Comparison of ENCODE assay signal across 15 cellular contexts in genomic region chr22:35766654-35767580, GRCh38. TPM values are rescaled to one million over a fixed set of nuclear protein-coding genes. Genes with fewer than 3 reads are reported as not detected.
DNase-seq lines count a peak whose midpoint lies in the region; ATAC-seq and TF ChIP-seq lines count a peak whose summit lies in the region.
"Had no signal": no experiment of that assay in that cellular context is flagged by ENCODE, and none has a peak within 500 bp of the region (broad histone marks: within the 10 kb centered on the region; RNA-seq: fewer than 3 reads in every experiment).

No MANE protein-coding gene starts in this region.

- peak overlapping the region in 1 of 2 donors; percentile 1 for H3K27ac Mint-ChIP-seq in activated naive CD4-positive, alpha-beta T cell treated with anti-CD3 and anti-CD28 coated beads, Interleukin-2, amount 50 U/mL, for 72 hours
- H3K27ac Mint-ChIP-seq in CD14-positive monocyte: no peak overlapping the region
- H3K27ac Mint-ChIP-seq: effector memory CD8-positive, alpha-beta T cell; T-helper 17 cell had no signal

- ATAC-seq in activated naive CD4-positive, alpha-beta T cell treated with anti-CD3 and anti-CD28 coated beads, Interleukin-2, amount 50 U/mL, for 72 hours: no peak
- ATAC-seq: effector memory CD8-positive, alpha-beta T cell; T-helper 17 cell had no signal

- H3K4me1 Mint-ChIP-seq in CD14-positive monocyte: no peaks in the 10 kb centered on the region
- H3K4me1 Mint-ChIP-seq: T-helper 17 cell had no signal

- no peaks in the 10 kb centered on the region for H3K9me3 Mint-ChIP-seq in activated naive CD4-positive, alpha-beta T cell treated with anti-CD3 and anti-CD28 coated beads, Interleukin-2, amount 50 U/mL, for 72 hours
- H3K9me3 Mint-ChIP-seq in CD14-positive monocyte: no peaks in the 10 kb centered on the region
- H3K9me3 Mint-ChIP-seq: effector memory CD8-positive, alpha-beta T cell had no signal

- DNase-seq in NCI-H1105 treated with DMSO at 0.1 percent for 48 hours (lab: John Stamatoyannopoulos, UW): peak; percentile 79
- DNase-seq in cerebellar cortex (ENCODE audit: low spot score): peak; percentile 33
- DNase-seq in activated gamma-delta T cell treated with Interleukin-2 at 50 U/mL for 16 hours: no peak
- DNase-seq in activated naive CD4-positive, alpha-beta T cell treated with anti-CD3 and anti-CD28 coated beads, Interleukin-2, amount 50 U/mL, for 72 hours (ENCODE audit: low spot score in 2 of 2): no peak
- DNase-seq in hepatic stellate cell (ENCODE audit: low spot score): no peak
- DNase-seq in CD14-positive monocyte (ENCODE audit: low spot score): no peak
- DNase-seq: activated CD4-positive, alpha-beta T cell treated with anti-CD3 and anti-CD28 coated beads, Interleukin-2, amount 50 U/mL, for 48 hours; activated naive CD4-positive, alpha-beta T cell treated with anti-CD3 and anti-CD28 coated beads, Interleukin-2, amount 50 U/mL, for 16 hours; effector memory CD8-positive, alpha-beta T cell; kidney; T-helper 17 cell; tibial artery had no signal

- no peak overlapping the region for H3K27ac ChIP-seq in iPS-20b (ENCODE audit: low read length)
- H3K27ac ChIP-seq in skeletal muscle tissue (ENCODE audit: low read depth, low read length): peak overlapping the region; percentile 16
- H3K27ac ChIP-seq: tibial artery had no signal

- H3K4me3 ChIP-seq in iPS-20b (ENCODE audit: low read length) (no peak overlapping the region), skeletal muscle tissue (ENCODE audit: low read length in 3 of 3) (no peak overlapping the region)
- H3K4me3 ChIP-seq: tibial artery had no signal

- H3K4me3 Mint-ChIP-seq in CD14-positive monocyte: no peak overlapping the region
- H3K4me3 Mint-ChIP-seq: effector memory CD8-positive, alpha-beta T cell; T-helper 17 cell had no signal

- no peak for TF ChIP-seq CTCF in CD14-positive monocyte (IDR thresholded peaks at IDR 0.05)

- H3K27me3 ChIP-seq in iPS-20b (ENCODE audit: insufficient read depth, low read length) (no peaks in the 10 kb centered on the region), skeletal muscle tissue (ENCODE audit: control insufficient read depth in 3 of 3, insufficient read depth in 3 of 3, low read length in 3 of 3) (no peaks in the 10 kb centered on the region)
- H3K27me3 ChIP-seq: tibial artery had no signal

- no peaks in the 10 kb centered on the region for H3K9me3 ChIP-seq in iPS-20b (ENCODE audit: insufficient read depth, low read depth, low read length)
- H3K9me3 ChIP-seq in skeletal muscle tissue (ENCODE audit: control insufficient read depth in 3 of 3, low read length in 3 of 3): no peaks in the 10 kb centered on the region
- H3K9me3 ChIP-seq: tibial artery had no signal

- no peaks in the 10 kb centered on the region for H3K36me3 Mint-ChIP-seq in activated naive CD4-positive, alpha-beta T cell treated with anti-CD3 and anti-CD28 coated beads, Interleukin-2, amount 50 U/mL, for 72 hours
- no peaks in the 10 kb centered on the region for H3K36me3 Mint-ChIP-seq in CD14-positive monocyte

- peaks cover 0 to 2% (median 2%) of the 10 kb centered on the region in 3 donors for H3K27me3 Mint-ChIP-seq in CD14-positive monocyte (ENCODE audit: low read depth in 3 of 3)

- H3K9ac ChIP-seq in iPS-20b (ENCODE audit: low read depth, low read length) (0 out of 2 replicates have a peak overlapping the region, but pooled peaks have one; percentile 7), skeletal muscle tissue (ENCODE audit: low read depth in 1 of 3, low read length in 3 of 3) (no peak overlapping the region)

- H3K36me3 ChIP-seq in iPS-20b (ENCODE audit: insufficient read depth, low read depth, low read length) (no peaks in the 10 kb centered on the region), skeletal muscle tissue (ENCODE audit: control insufficient read depth in 3 of 3, insufficient read depth in 3 of 3, low read length in 3 of 3) (peaks cover 0 to 7% (median 2%) of the 10 kb centered on the region in 3 donors)

- intact Hi-C loops in CD14-positive monocyte (cut with micrococcal nuclease): no loop called here

- H3K4me1 ChIP-seq in iPS-20b (ENCODE audit: insufficient read depth, low read length) (peaks cover 7% of the 10 kb centered on the region; the same call in 1 of the 2 replicates), skeletal muscle tissue (ENCODE audit: control insufficient read depth in 3 of 3, insufficient read depth in 3 of 3, low read length in 3 of 3) (peaks cover 0 to 6% (median 3%) of the 10 kb centered on the region in 3 donors)

RNA-seq across cellular contexts. Expression of gene APOL5, which starts 49.2 kb away (rescaled TPM):
- 1.6 TPM for total RNA-seq in skeletal muscle tissue
- total RNA-seq in activated naive CD4-positive, alpha-beta T cell treated with anti-CD3 and anti-CD28 coated beads, Interleukin-2, amount 50 U/mL, for 72 hours: not detected
- not detected for polyA plus RNA-seq in CD14-positive monocyte
- total RNA-seq: kidney, pulmonary artery endothelial cell, T-helper 17 cell had no signal

Comparison
In these comparisons a context has a peak if more than half of its experiments do, and no peak if none do; other contexts are left out.
1. DNase-seq: peak in NCI-H1105 treated with DMSO at 0.1 percent for 48 hours (single experiment) and cerebellar cortex (single experiment); none in activated gamma-delta T cell treated with Interleukin-2 at 50 U/mL for 16 hours (single experiment), activated naive CD4-positive, alpha-beta T cell treated with anti-CD3 and anti-CD28 coated beads, Interleukin-2, amount 50 U/mL, for 72 hours (0 of 2), hepatic stellate cell (single experiment) and CD14-positive monocyte (single experiment).